14 cellular contexts compared by ENCODE assay signal in genomic region chr2:127343277-127343676, GRCh38. TPM values are rescaled to one million over a fixed set of nuclear protein-coding genes. Genes with fewer than 3 reads are reported as not detected.
DNase-seq lines count a peak whose midpoint lies in the region; ATAC-seq and TF ChIP-seq lines count a peak whose summit lies in the region.
"Had no signal": no experiment of that assay in that cellular context is flagged by ENCODE, and none has a peak within 500 bp of the region (broad histone marks: within the 10 kb centered on the region; RNA-seq: fewer than 3 reads in every experiment).

No MANE protein-coding gene starts in this region.

- H3K27me3 Mint-ChIP-seq in endothelial cell (ENCODE audit: unreplicated experiment) = peaks cover 2% of the 10 kb centered on the region
- H3K27me3 Mint-ChIP-seq: CD4-positive, alpha-beta memory T cell had no signal

- H3K36me3 Mint-ChIP-seq in endothelial cell (ENCODE audit: low read depth, unreplicated experiment) = no peaks in the 10 kb centered on the region

- ATAC-seq in left lobe of liver = peak; percentile 84
- ATAC-seq in GM18511 (IDR thresholded peaks at IDR 0.05; ENCODE audit: unreplicated experiment) = no peak
- ATAC-seq: GM12878 had no signal

- DNase-seq in NCI-H69 (lab: John Stamatoyannopoulos, UW) (peak; percentile 23), left lobe of liver (ENCODE audit: low spot score) (no peak), endothelial cell (ENCODE audit: low spot score) (no peak), T-helper 1 cell (no peak), Kasumi-1 (lab: John Stamatoyannopoulos, UW) (no peak)
- DNase-seq: BE2C; CD4-positive, alpha-beta memory T cell; DMS79; GM23248; H7 had no signal

- CTCF ChIA-PET in HEK293 (lab: Yijun Ruan, JAX) = no interaction called here

- no peak overlapping the region for H3K4me3 ChIP-seq in HEK293 (ENCODE audit: low read depth, low read length)
- H3K4me3 ChIP-seq: GM12878, GM23248 had no signal

- peaks cover 19% of the 10 kb centered on the region for H3K4me1 Mint-ChIP-seq in endothelial cell (ENCODE audit: unreplicated experiment)

- no peaks in the 10 kb centered on the region for H3K9me3 Mint-ChIP-seq in endothelial cell (ENCODE audit: unreplicated experiment)

- H3K27ac Mint-ChIP-seq in endothelial cell (ENCODE audit: unreplicated experiment) = no peak overlapping the region

- peaks cover 16% of the 10 kb centered on the region for H3K4me1 ChIP-seq in HEK293 (ENCODE audit: control insufficient read depth, insufficient read depth, low read length)
- H3K4me1 ChIP-seq: BE2C had no signal

- H3K27ac ChIP-seq in HEK293 (ENCODE audit: extremely low read depth, low read depth, low read length) = 0 out of 2 replicates have a peak overlapping the region, but pooled peaks have one; percentile 41
- H3K27ac ChIP-seq: C4-2B, GM23248 had no signal

- TF ChIP-seq CTCF in HEK293 (tag by site-specific recombination; IDR thresholded peaks at IDR 0.05) (no peak), endothelial cell (IDR thresholded peaks at IDR 0.05; ENCODE audit: unreplicated experiment) (no peak)

- H3K9me3 ChIP-seq in HEK293 (ENCODE audit: control insufficient read depth, insufficient read depth, low read depth, low read length) = no peaks in the 10 kb centered on the region
- H3K9me3 ChIP-seq: BE2C had no signal

- H3K4me3 Mint-ChIP-seq in endothelial cell (ENCODE audit: unreplicated experiment) = no peak overlapping the region
- H3K4me3 Mint-ChIP-seq: CD4-positive, alpha-beta memory T cell had no signal

- POLR2A ChIA-PET in HEK293 (lab: Yijun Ruan, JAX) = no interaction called here

- peaks cover 3 to 16% of the 10 kb centered on the region in 2 experiments; a peak in 2 of 3 replicates for H3K36me3 ChIP-seq in HEK293 (ENCODE audit: control insufficient read depth in 2 of 2, insufficient read depth in 1 of 2, low read length in 2 of 2)
- H3K36me3 ChIP-seq: BE2C had no signal

TF ChIP-seq in HEK293, 187 proteins besides CTCF, POLR2A, EP300 and RAD21 (continues in another document):
- TF ChIP-seq HIC1 (tag by site-specific recombination; IDR thresholded peaks at IDR 0.05) (no peak), ZNF791 (tag by site-specific recombination; IDR thresholded peaks at IDR 0.05) (no peak), ZNF785 (tag by site-specific recombination; IDR thresholded peaks at IDR 0.05) (no peak), PRDM2 (tag by site-specific recombination; IDR thresholded peaks at IDR 0.05; ENCODE audit: borderline replicate concordance) (no peak), WT1 (tag by site-specific recombination; IDR thresholded peaks at IDR 0.05) (no peak), ZNF426 (tag by site-specific recombination; IDR thresholded peaks at IDR 0.05) (no peak), GFI1B (tag by site-specific recombination; IDR thresholded peaks at IDR 0.05) (no peak), ZSCAN23 (tag by site-specific recombination; IDR thresholded peaks at IDR 0.05) (no peak), ZNF266 (tag by site-specific recombination; IDR thresholded peaks at IDR 0.05; ENCODE audit: low read depth) (no peak), ZNF501 (tag by site-specific recombination; IDR thresholded peaks at IDR 0.05) (no peak), PBX3 (CRISPR knock-in tag; IDR thresholded peaks at IDR 0.05) (no peak), ZBTB49 (tag by site-specific recombination; IDR thresholded peaks at IDR 0.05; ENCODE audit: low read depth) (no peak), ZNF777 (tag by site-specific recombination; IDR thresholded peaks at IDR 0.05; ENCODE audit: borderline replicate concordance) (no peak), MZF1 (tag by site-specific recombination; IDR thresholded peaks at IDR 0.05; ENCODE audit: borderline replicate concordance) (no peak)

RNA-seq across cellular contexts. Expression of gene MAP3K2, which starts 44.5 kb away (rescaled TPM):
- total RNA-seq in left lobe of liver (48.9 TPM), endothelial cell (ENCODE audit: unreplicated experiment) (27.3 TPM)

RNA-seq across cellular contexts. Expression of gene ERCC3, which starts 49.3 kb away (rescaled TPM):
- total RNA-seq in left lobe of liver (15.1 TPM), endothelial cell (ENCODE audit: unreplicated experiment) (45.1 TPM)
